ENCODE assay signal across 23 cellular contexts in the genomic region with DNA sequence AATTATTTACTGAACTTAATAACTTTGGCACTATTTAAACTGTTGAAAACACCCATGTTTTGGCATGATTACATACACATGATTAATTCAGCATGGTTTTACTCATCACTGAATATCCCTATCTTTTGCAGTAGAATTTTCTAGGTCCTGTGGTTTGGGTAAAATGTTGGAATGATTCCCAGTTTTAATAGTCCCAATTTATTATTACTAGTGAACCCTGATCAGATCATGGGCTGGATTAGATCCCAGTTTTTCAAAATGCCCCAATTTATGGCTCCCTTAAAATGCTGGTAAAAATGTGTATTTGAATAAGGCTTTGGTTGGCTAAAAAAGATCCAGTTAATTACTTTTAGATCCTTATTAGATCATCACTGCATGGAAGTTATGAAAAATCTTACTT.
DNase-seq lines count a peak whose midpoint lies in the region; ATAC-seq and TF ChIP-seq lines count a peak whose summit lies in the region.
"Had no signal": no experiment of that assay in that cellular context is flagged by ENCODE, and none has a peak within 500 bp of the region (broad histone marks: within the 10 kb centered on the region; RNA-seq: fewer than 3 reads in every experiment).

No MANE protein-coding gene starts in this region.

- TF ChIP-seq CTCF in brain (conservative IDR thresholded peaks at IDR 0.05): no peak
- no peak for TF ChIP-seq CTCF in mesothelial cell of epicardium (IDR thresholded peaks at IDR 0.05; ENCODE audit: unreplicated experiment)

- ATAC-seq in GM21390 (IDR thresholded peaks at IDR 0.05; ENCODE audit: unreplicated experiment): no peak
- ATAC-seq in GM21515 (IDR thresholded peaks at IDR 0.05; ENCODE audit: unreplicated experiment): no peak
- ATAC-seq: body of pancreas; CD8-positive, alpha-beta T cell; esophagus mucosa; HCT116; left lobe of liver had no signal

- DNase-seq in EH (ENCODE audit: low read depth) (peak; percentile 58), NCI-H446 treated with DMSO at 0.1 percent for 48 hours (lab: John Stamatoyannopoulos, UW) (peak; percentile 82), mesothelial cell of epicardium (ENCODE audit: low spot score in 2 of 2, unreplicated experiment in 2 of 2) (no peak), NCI-H524 treated with DMSO at 0.1 percent for 48 hours (lab: John Stamatoyannopoulos, UW) (no peak), HPDE6-E6E7 (ENCODE audit: extremely low spot score) (no peak)
- DNase-seq: activated CD4-positive, alpha-beta T cell treated with anti-CD3 and anti-CD28 coated beads, Interleukin-2, amount 10 ng/mL, durations not matched to agents 24 days and 14 days; activated effector memory CD4-positive, alpha-beta T cell treated with anti-CD3 and anti-CD28 coated beads, Interleukin-2, amount 50 U/mL, for 16 hours; activated naive CD8-positive, alpha-beta T cell treated with anti-CD3 and anti-CD28 coated beads for 36 hours; activated T-cell treated with anti-CD3 and anti-CD28 coated beads, Interleukin-2, amount 50 U/mL, for 24 hours; CD8-positive, alpha-beta T cell; NCI-H1436 treated with DMSO at 0.1 percent for 48 hours; NCI-H226; retina; SIG-M5; stimulated activated CD4-positive, alpha-beta T cell treated with anti-CD3 and anti-CD28 coated beads, Interleukin-2, amount 100 ng/mL, for 24 hours had no signal

- H3K4me1 Mint-ChIP-seq in brain (peaks cover 40% of the 10 kb centered on the region), mesothelial cell of epicardium (peaks cover 20% of the 10 kb centered on the region)
- H3K4me1 Mint-ChIP-seq: activated CD4-positive, alpha-beta T cell treated with anti-CD3 and anti-CD28 coated beads, Interleukin-2, amount 10 ng/mL, durations not matched to agents 24 days and 14 days had no signal

- H3K4me3 Mint-ChIP-seq in brain (peak overlapping the region in 1 of 5 experiments; percentile 4), mesothelial cell of epicardium (no peak overlapping the region)
- H3K4me3 Mint-ChIP-seq: activated CD4-positive, alpha-beta T cell treated with anti-CD3 and anti-CD28 coated beads, Interleukin-2, amount 10 ng/mL, durations not matched to agents 24 days and 14 days; activated naive CD8-positive, alpha-beta T cell treated with anti-CD3 and anti-CD28 coated beads for 36 hours; activated T-cell treated with anti-CD3 and anti-CD28 coated beads, Interleukin-2, amount 50 U/mL, for 24 hours; CD8-positive, alpha-beta T cell; stimulated activated naive CD8-positive, alpha-beta T cell treated with anti-CD3 and anti-CD28 coated beads, Interleukin-15, Interleukin-2, amounts not matched to agents 100 ng/mL and 50 ng/mL, for 24 hours had no signal

- peaks cover 0 to 5% (median 0%) of the 10 kb centered on the region in 5 experiments for H3K9me3 Mint-ChIP-seq in brain
- H3K9me3 Mint-ChIP-seq in mesothelial cell of epicardium: no peaks in the 10 kb centered on the region
- H3K9me3 Mint-ChIP-seq: activated CD4-positive, alpha-beta T cell treated with anti-CD3 and anti-CD28 coated beads, Interleukin-2, amount 10 ng/mL, durations not matched to agents 24 days and 14 days; activated naive CD8-positive, alpha-beta T cell treated with anti-CD3 and anti-CD28 coated beads for 36 hours; activated T-cell treated with anti-CD3 and anti-CD28 coated beads, Interleukin-2, amount 50 U/mL, for 24 hours; CD8-positive, alpha-beta T cell; stimulated activated naive CD8-positive, alpha-beta T cell treated with anti-CD3 and anti-CD28 coated beads, Interleukin-15, Interleukin-2, amounts not matched to agents 100 ng/mL and 50 ng/mL, for 24 hours had no signal

- H3K36me3 Mint-ChIP-seq in brain (no peaks in the 10 kb centered on the region), mesothelial cell of epicardium (no peaks in the 10 kb centered on the region)
- H3K36me3 Mint-ChIP-seq: activated naive CD8-positive, alpha-beta T cell treated with anti-CD3 and anti-CD28 coated beads for 36 hours; CD8-positive, alpha-beta T cell had no signal

- H3K27ac Mint-ChIP-seq in brain: peak overlapping the region in 4 of 5 experiments; percentile 20 to 84 (median 51)
- H3K27ac Mint-ChIP-seq in mesothelial cell of epicardium: peak overlapping the region; percentile 19
- H3K27ac Mint-ChIP-seq: activated CD4-positive, alpha-beta T cell treated with anti-CD3 and anti-CD28 coated beads, Interleukin-2, amount 10 ng/mL, durations not matched to agents 24 days and 14 days; activated naive CD8-positive, alpha-beta T cell treated with anti-CD3 and anti-CD28 coated beads for 36 hours; activated T-cell treated with anti-CD3 and anti-CD28 coated beads, Interleukin-2, amount 50 U/mL, for 24 hours; CD8-positive, alpha-beta T cell; stimulated activated naive CD8-positive, alpha-beta T cell treated with anti-CD3 and anti-CD28 coated beads, Interleukin-15, Interleukin-2, amounts not matched to agents 100 ng/mL and 50 ng/mL, for 24 hours had no signal

- no peaks in the 10 kb centered on the region for H3K27me3 Mint-ChIP-seq in brain
- H3K27me3 Mint-ChIP-seq in mesothelial cell of epicardium (ENCODE audit: low read depth): no peaks in the 10 kb centered on the region
- H3K27me3 Mint-ChIP-seq: activated naive CD8-positive, alpha-beta T cell treated with anti-CD3 and anti-CD28 coated beads for 36 hours; activated T-cell treated with anti-CD3 and anti-CD28 coated beads, Interleukin-2, amount 50 U/mL, for 24 hours; stimulated activated naive CD8-positive, alpha-beta T cell treated with anti-CD3 and anti-CD28 coated beads, Interleukin-15, Interleukin-2, amounts not matched to agents 100 ng/mL and 50 ng/mL, for 24 hours had no signal

Comparison
In these comparisons a context has a peak if more than half of its experiments do, and no peak if none do; other contexts are left out.
1. DNase-seq: peak in EH (single experiment) and NCI-H446 treated with DMSO at 0.1 percent for 48 hours (single experiment); none in mesothelial cell of epicardium (0 of 2), NCI-H524 treated with DMSO at 0.1 percent for 48 hours (single experiment) and HPDE6-E6E7 (single experiment).